16 cellular contexts compared by ENCODE assay signal in genomic region chr15:67405208-67406191, GRCh38.
DNase-seq lines count a peak whose midpoint lies in the region; ATAC-seq, FAIRE-seq and TF ChIP-seq lines count a peak whose summit lies in the region.
"Had no signal": no experiment of that assay in that cellular context is flagged by ENCODE, and none has a peak within 500 bp of the region (broad histone marks: within the 10 kb centered on the region; RNA-seq: fewer than 3 reads in every experiment).

No MANE protein-coding gene starts in this region.

- intact Hi-C loops in heart left ventricle (cut with DNase I) = no loop called here

- H3K9me3 ChIP-seq in cardiac muscle cell (ENCODE audit: low read depth) (no peaks in the 10 kb centered on the region), heart left ventricle (no peaks in the 10 kb centered on the region)
- H3K9me3 ChIP-seq: gastrocnemius medialis, MG63, neutrophil had no signal

- WGBS in heart left ventricle, 4 donors = 81 to 87% (median 83%) methylated on average over 4 of the region's 4 CpGs

- no peaks in the 10 kb centered on the region for H3K27me3 ChIP-seq in cardiac muscle cell
- H3K27me3 ChIP-seq in heart left ventricle = no peaks in the 10 kb centered on the region
- H3K27me3 ChIP-seq: gastrocnemius medialis, MG63, neutrophil had no signal

- no peaks in the 10 kb centered on the region for H3K4me1 ChIP-seq in cardiac muscle cell (ENCODE audit: low read depth)
- no peaks in the 10 kb centered on the region for H3K4me1 ChIP-seq in heart left ventricle
- H3K4me1 ChIP-seq: gastrocnemius medialis had no signal

- TF ChIP-seq CTCF in cardiac muscle cell (IDR thresholded peaks at IDR 0.05; ENCODE audit: low read depth, low read length) (no peak), heart left ventricle (IDR thresholded peaks at IDR 0.05) (no peak), foreskin fibroblast (IDR thresholded peaks at IDR 0.05; ENCODE audit: low read depth, low read length) (no peak)

- ATAC-seq in heart left ventricle (no peak), HG02759 (IDR thresholded peaks at IDR 0.05; ENCODE audit: unreplicated experiment) (no peak)
- ATAC-seq: activated CD8-positive, alpha-beta T cell treated with anti-CD3 and anti-CD28 coated beads for 36 hours; gastrocnemius medialis; left colon had no signal

- H3K27ac ChIP-seq in cardiac muscle cell (no peak overlapping the region), heart left ventricle (no peak overlapping the region)
- H3K27ac ChIP-seq: coronary artery, gastrocnemius medialis, neutrophil had no signal

- H3K36me3 ChIP-seq in cardiac muscle cell = no peaks in the 10 kb centered on the region
- H3K36me3 ChIP-seq in heart left ventricle = no peaks in the 10 kb centered on the region
- H3K36me3 ChIP-seq: gastrocnemius medialis, MG63, neutrophil had no signal

- DNase-seq in cardiac muscle cell (ENCODE audit: low read depth in 1 of 2, low spot score in 1 of 2) (peak; percentile 9 to 82), heart left ventricle (no peak), SW480 (ENCODE audit: low spot score) (peak; percentile 53), foreskin fibroblast (peak; percentile 25 to 65), urothelium cell line (ENCODE audit: low spot score) (peak; percentile 58), inferior parietal cortex (ENCODE audit: extremely low spot score) (no peak), medulla oblongata (ENCODE audit: extremely low spot score) (no peak)
- DNase-seq: activated CD8-positive, alpha-beta T cell treated with anti-CD3 and anti-CD28 coated beads for 36 hours; activated naive CD4-positive, alpha-beta T cell; gastrocnemius medialis; left colon; MG63; stimulated activated CD8-positive, alpha-beta memory T cell treated with anti-CD3 and anti-CD28 coated beads, Interleukin-4, amount 100 ng/mL, for 48 hours had no signal

- no peak for TF ChIP-seq POLR2A in heart left ventricle (IDR thresholded peaks at IDR 0.05)

- no peak overlapping the region for H3K4me3 ChIP-seq in cardiac muscle cell
- H3K4me3 ChIP-seq in heart left ventricle = no peak overlapping the region
- H3K4me3 ChIP-seq in foreskin fibroblast (ENCODE audit: low read depth in 1 of 2, low read length in 2 of 2) = no peak overlapping the region
- H3K4me3 ChIP-seq: coronary artery, gastrocnemius medialis, MG63 had no signal

- no peak for FAIRE-seq in urothelium cell line (lab: Jason Lieb, UNC)

Comparison
In these comparisons a context has a peak if more than half of its experiments do, and no peak if none do; other contexts are left out.
1. DNase-seq: peak in cardiac muscle cell (2 of 2), SW480 (single experiment), foreskin fibroblast (2 of 2) and urothelium cell line (single experiment); none in heart left ventricle (0 of 5), inferior parietal cortex (single experiment) and medulla oblongata (single experiment).